1 cellular context compared by ENCODE assay signal in genomic region chr2:53863538-53864227, GRCh38.
TF ChIP-seq lines count a peak whose summit lies in the region.

No MANE protein-coding gene starts in this region.

TF ChIP-seq in WTC11, 78 proteins besides CTCF, POLR2A, EP300 and RAD21 (continued from another document):
- TF ChIP-seq HMGXB4 (CRISPR knock-in tag; IDR thresholded peaks at IDR 0.05) (no peak), SP1 (CRISPR knock-in tag; conservative IDR thresholded peaks at IDR 0.05) (no peak), ZNF512 (CRISPR knock-in tag; IDR thresholded peaks at IDR 0.05; ENCODE audit: borderline replicate concordance) (no peak), JAZF1 (CRISPR knock-in tag; IDR thresholded peaks at IDR 0.05) (no peak), ATF3 (CRISPR knock-in tag; conservative IDR thresholded peaks at IDR 0.05) (no peak), USF2 (CRISPR knock-in tag; IDR thresholded peaks at IDR 0.05) (no peak), USF1 (CRISPR knock-in tag; IDR thresholded peaks at IDR 0.05) (no peak), FOXJ3 (CRISPR knock-in tag; IDR thresholded peaks at IDR 0.05; ENCODE audit: borderline replicate concordance) (no peak), CREB1 (CRISPR knock-in tag; IDR thresholded peaks at IDR 0.05) (no peak), JUN (CRISPR knock-in tag; IDR thresholded peaks at IDR 0.05) (no peak)
